1 cellular context compared by ENCODE assay signal in genomic region chr5:137751869-137752491, GRCh38.
TF ChIP-seq lines count a peak whose summit lies in the region.

No MANE protein-coding gene starts in this region.

TF ChIP-seq in H1, 55 proteins besides CTCF, POLR2A, EP300 and RAD21 (continued from another document):
- TF ChIP-seq TAF7 (optimal IDR thresholded peaks at IDR 0.05; ENCODE audit: borderline replicate concordance, low read depth, low read length), result no peak
